Comparison of ENCODE assay signal across 8 cellular contexts in genomic region chr17:37770631-37771518, GRCh38. TPM values are rescaled to one million over a fixed set of nuclear protein-coding genes. Genes with fewer than 3 reads are reported as not detected.
DNase-seq lines count a peak whose midpoint lies in the region; ATAC-seq and TF ChIP-seq lines count a peak whose summit lies in the region.

No MANE protein-coding gene starts in this region.

- ATAC-seq in heart left ventricle (peak in 2 of 4 donors; percentile 41 to 61), gastrocnemius medialis (no peak), HG03565 (IDR thresholded peaks at IDR 0.05; ENCODE audit: unreplicated experiment) (no peak)

- CTCF ChIA-PET in AG04449 (lab: Yijun Ruan, JAX), result interaction anchor here (0.6 to 8.7 kb wide), 49 partner anchors 9 to 244 kb away, joined by 3 to 146 read pairs (median 7); partner anchors contain the start of genes DDX52 and HNF1B

- no peak for TF ChIP-seq POLR2A in heart left ventricle (IDR thresholded peaks at IDR 0.05)
- no peak for TF ChIP-seq POLR2A in gastrocnemius medialis (IDR thresholded peaks at IDR 0.05)

- 47 to 53% (median 49%) methylated on average over 17 of the region's 17 CpGs for WGBS in heart left ventricle, 4 donors

- H3K4me3 ChIP-seq in AG04449 (ENCODE audit: low read depth, low read length) (no peak overlapping the region), heart left ventricle (no peak overlapping the region), gastrocnemius medialis (no peak overlapping the region)

- H3K27ac Mint-ChIP-seq in activated T-cell treated with anti-CD3 and anti-CD28 coated beads, Interleukin-2, amount 50 U/mL, for 24 hours, result no peak overlapping the region

- H3K9me3 Mint-ChIP-seq in activated T-cell treated with anti-CD3 and anti-CD28 coated beads, Interleukin-2, amount 50 U/mL, for 24 hours, result no peaks in the 10 kb centered on the region

- H3K36me3 ChIP-seq in heart left ventricle, result no peaks in the 10 kb centered on the region
- no peaks in the 10 kb centered on the region for H3K36me3 ChIP-seq in gastrocnemius medialis

- H3K4me1 ChIP-seq in heart left ventricle, result no peaks in the 10 kb centered on the region
- H3K4me1 ChIP-seq in gastrocnemius medialis, result no peaks in the 10 kb centered on the region

- H3K27ac ChIP-seq in heart left ventricle (no peak overlapping the region), gastrocnemius medialis (no peak overlapping the region)

- intact Hi-C loops in heart left ventricle (cut with DNase I) (loop anchor here in 8 of 10 donors (2.0 to 10.0 kb wide), 7 partner anchors 66 to 124 kb away; no protein-coding TSS in a partner anchor), gastrocnemius medialis (cut with DNase I; ENCODE audit: low total_unique reads) (no loop called here)

- H3K36me3 Mint-ChIP-seq in activated T-cell treated with anti-CD3 and anti-CD28 coated beads, Interleukin-2, amount 50 U/mL, for 24 hours (ENCODE audit: low read depth), result no peaks in the 10 kb centered on the region

- peaks cover 32% of the 10 kb centered on the region for H3K4me1 Mint-ChIP-seq in activated T-cell treated with anti-CD3 and anti-CD28 coated beads, Interleukin-2, amount 50 U/mL, for 24 hours (ENCODE audit: low read depth)

- peaks cover 51% of the 10 kb centered on the region for H3K27me3 Mint-ChIP-seq in activated T-cell treated with anti-CD3 and anti-CD28 coated beads, Interleukin-2, amount 50 U/mL, for 24 hours

- H3K27me3 ChIP-seq in heart left ventricle, result peaks cover 0 to 33% (median 0%) of the 10 kb centered on the region in 9 donors
- peaks cover 0 to 7% (median 4%) of the 10 kb centered on the region in 3 donors for H3K27me3 ChIP-seq in gastrocnemius medialis

- POLR2A ChIA-PET in AG04449 (lab: Yijun Ruan, JAX), result no interaction called here

- peaks cover 0 to 12% (median 0%) of the 10 kb centered on the region in 12 donors for H3K9me3 ChIP-seq in heart left ventricle
- H3K9me3 ChIP-seq in gastrocnemius medialis, result no peaks in the 10 kb centered on the region

- peak; percentile 90 for TF ChIP-seq CTCF in AG04449 (IDR thresholded peaks at IDR 0.05; ENCODE audit: insufficient read depth, low read length, missing control alignments)
- peak; percentile 74 for TF ChIP-seq CTCF in GM13977 (IDR thresholded peaks at IDR 0.05; ENCODE audit: extremely low read depth, insufficient read depth, missing control alignments)
- peak; percentile 30 to 60 (median 52) for TF ChIP-seq CTCF in heart left ventricle (IDR thresholded peaks at IDR 0.05)
- peak in 2 of 5 experiments; percentile 16 to 22 for TF ChIP-seq CTCF in gastrocnemius medialis (IDR thresholded peaks at IDR 0.05 in 4 of 5, conservative IDR thresholded peaks at IDR 0.05 in 1 of 5)

- no peak overlapping the region for H3K4me3 Mint-ChIP-seq in activated T-cell treated with anti-CD3 and anti-CD28 coated beads, Interleukin-2, amount 50 U/mL, for 24 hours

- in situ Hi-C loops in GM13977 (cut with MboI; ENCODE audit: low pct_unique_long_range_greater_than_20kb, low sequenced_read_pairs, unreplicated experiment), result no loop called here
- in situ Hi-C loops in gastrocnemius medialis (cut with MboI; ENCODE audit: low sequenced_read_pairs in 4 of 4), result no loop called here

- DNase-seq in AG04449 (ENCODE audit: low read depth, low spot score), result no peak
- no peak for DNase-seq in GM13977 (ENCODE audit: low spot score)
- peak; percentile 3 to 62 for DNase-seq in NCI-H524 (lab: John Stamatoyannopoulos, UW)
- DNase-seq in activated T-cell treated with anti-CD3 and anti-CD28 coated beads, Interleukin-2, amount 50 U/mL, for 24 hours, result peak; percentile 57
- peak in 4 of 5 donors; percentile 10 to 47 (median 33) for DNase-seq in heart left ventricle
- peak; percentile 12 to 49 (median 38) for DNase-seq in stimulated activated CD4-positive, alpha-beta T cell treated with anti-CD3 and anti-CD28 coated beads, Interleukin-12 subunit alpha, Interleukin-12 subunit beta, amount 100 ng/mL, for 48 hours (ENCODE audit: low read depth in 2 of 3, low spot score in 1 of 3)
- no peak for DNase-seq in gastrocnemius medialis

RNA-seq across cellular contexts. Expression of gene HNF1B, which starts 26.0 kb away (rescaled TPM):
- total RNA-seq in heart left ventricle (not detected), gastrocnemius medialis (not detected)
- polyA plus RNA-seq in heart left ventricle, result not detected

Comparison
In these comparisons a context has a peak if more than half of its experiments do, and no peak if none do; other contexts are left out.
1. DNase-seq: peak in NCI-H524 (2 of 2), activated T-cell treated with anti-CD3 and anti-CD28 coated beads, Interleukin-2, amount 50 U/mL, for 24 hours (single experiment), heart left ventricle (4 of 5) and stimulated activated CD4-positive, alpha-beta T cell treated with anti-CD3 and anti-CD28 coated beads, Interleukin-12 subunit alpha, Interleukin-12 subunit beta, amount 100 ng/mL, for 48 hours (3 of 3); none in AG04449 (single experiment), GM13977 (single experiment) and gastrocnemius medialis (0 of 2).